Comparison of ENCODE assay signal across 1 cellular context in the genomic region with DNA sequence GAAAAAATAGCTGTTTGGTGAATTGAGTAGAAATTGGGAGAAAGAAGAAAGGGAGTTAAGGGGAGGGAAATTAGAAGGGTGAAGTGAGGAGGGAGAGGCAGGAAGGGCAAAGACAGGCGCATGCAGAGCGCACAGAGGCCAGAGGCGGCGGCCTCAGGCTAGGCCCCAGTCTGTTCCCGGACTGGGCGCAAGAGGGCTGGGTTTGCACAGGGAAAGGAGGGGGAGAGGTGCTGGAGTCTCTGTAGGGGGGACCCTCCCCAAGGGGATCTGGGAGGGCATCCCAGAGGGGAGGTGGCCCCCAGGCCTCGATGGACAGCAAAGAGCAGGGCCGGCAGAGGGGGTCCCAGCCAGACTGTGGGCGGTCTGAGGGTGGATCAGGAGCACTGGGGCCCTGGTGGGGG.
TF ChIP-seq lines count a peak whose summit lies in the region.

No MANE protein-coding gene starts in this region.

TF ChIP-seq in GM23338, 12 proteins besides CTCF, POLR2A, EP300 and RAD21:
- TF ChIP-seq ZNF331 (CRISPR knock-in tag; IDR thresholded peaks at IDR 0.05; ENCODE audit: low read depth), result no peak
- TF ChIP-seq, protein P1, sequence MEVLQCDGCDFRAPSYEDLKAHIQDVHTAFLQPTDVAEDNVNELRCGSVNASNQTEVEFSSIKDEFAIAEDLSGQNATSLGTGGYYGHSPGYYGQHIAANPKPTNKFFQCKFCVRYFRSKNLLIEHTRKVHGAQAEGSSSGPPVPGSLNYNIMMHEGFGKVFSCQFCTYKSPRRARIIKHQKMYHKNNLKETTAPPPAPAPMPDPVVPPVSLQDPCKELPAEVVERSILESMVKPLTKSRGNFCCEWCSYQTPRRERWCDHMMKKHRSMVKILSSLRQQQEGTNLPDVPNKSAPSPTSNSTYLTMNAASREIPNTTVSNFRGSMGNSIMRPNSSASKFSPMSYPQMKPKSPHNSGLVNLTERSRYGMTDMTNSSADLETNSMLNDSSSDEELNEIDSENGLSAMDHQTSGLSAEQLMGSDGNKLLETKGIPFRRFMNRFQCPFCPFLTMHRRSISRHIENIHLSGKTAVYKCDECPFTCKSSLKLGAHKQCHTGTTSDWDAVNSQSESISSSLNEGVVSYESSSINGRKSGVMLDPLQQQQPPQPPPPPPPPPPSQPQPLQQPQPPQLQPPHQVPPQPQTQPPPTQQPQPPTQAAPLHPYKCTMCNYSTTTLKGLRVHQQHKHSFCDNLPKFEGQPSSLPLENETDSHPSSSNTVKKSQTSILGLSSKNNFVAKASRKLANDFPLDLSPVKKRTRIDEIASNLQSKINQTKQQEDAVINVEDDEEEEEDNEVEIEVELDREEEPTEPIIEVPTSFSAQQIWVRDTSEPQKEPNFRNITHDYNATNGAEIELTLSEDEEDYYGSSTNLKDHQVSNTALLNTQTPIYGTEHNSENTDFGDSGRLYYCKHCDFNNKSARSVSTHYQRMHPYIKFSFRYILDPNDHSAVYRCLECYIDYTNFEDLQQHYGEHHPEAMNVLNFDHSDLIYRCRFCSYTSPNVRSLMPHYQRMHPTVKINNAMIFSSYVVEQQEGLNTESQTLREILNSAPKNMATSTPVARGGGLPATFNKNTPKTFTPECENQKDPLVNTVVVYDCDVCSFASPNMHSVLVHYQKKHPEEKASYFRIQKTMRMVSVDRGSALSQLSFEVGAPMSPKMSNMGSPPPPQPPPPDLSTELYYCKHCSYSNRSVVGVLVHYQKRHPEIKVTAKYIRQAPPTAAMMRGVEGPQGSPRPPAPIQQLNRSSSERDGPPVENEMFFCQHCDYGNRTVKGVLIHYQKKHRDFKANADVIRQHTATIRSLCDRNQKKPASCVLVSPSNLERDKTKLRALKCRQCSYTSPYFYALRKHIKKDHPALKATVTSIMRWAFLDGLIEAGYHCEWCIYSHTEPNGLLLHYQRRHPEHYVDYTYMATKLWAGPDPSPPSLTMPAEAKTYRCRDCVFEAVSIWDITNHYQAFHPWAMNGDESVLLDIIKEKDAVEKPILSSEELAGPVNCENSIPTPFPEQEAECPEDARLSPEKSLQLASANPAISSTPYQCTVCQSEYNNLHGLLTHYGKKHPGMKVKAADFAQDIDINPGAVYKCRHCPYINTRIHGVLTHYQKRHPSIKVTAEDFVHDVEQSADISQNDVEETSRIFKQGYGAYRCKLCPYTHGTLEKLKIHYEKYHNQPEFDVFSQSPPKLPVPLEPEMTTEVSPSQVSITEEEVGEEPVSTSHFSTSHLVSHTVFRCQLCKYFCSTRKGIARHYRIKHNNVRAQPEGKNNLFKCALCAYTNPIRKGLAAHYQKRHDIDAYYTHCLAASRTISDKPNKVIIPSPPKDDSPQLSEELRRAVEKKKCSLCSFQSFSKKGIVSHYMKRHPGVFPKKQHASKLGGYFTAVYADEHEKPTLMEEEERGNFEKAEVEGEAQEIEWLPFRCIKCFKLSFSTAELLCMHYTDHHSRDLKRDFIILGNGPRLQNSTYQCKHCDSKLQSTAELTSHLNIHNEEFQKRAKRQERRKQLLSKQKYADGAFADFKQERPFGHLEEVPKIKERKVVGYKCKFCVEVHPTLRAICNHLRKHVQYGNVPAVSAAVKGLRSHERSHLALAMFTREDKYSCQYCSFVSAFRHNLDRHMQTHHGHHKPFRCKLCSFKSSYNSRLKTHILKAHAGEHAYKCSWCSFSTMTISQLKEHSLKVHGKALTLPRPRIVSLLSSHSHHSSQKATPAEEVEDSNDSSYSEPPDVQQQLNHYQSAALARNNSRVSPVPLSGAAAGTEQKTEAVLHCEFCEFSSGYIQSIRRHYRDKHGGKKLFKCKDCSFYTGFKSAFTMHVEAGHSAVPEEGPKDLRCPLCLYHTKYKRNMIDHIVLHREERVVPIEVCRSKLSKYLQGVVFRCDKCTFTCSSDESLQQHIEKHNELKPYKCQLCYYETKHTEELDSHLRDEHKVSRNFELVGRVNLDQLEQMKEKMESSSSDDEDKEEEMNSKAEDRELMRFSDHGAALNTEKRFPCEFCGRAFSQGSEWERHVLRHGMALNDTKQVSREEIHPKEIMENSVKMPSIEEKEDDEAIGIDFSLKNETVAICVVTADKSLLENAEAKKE (CRISPR knock-in tag; IDR thresholded peaks at IDR 0.05), result no peak
- no peak for TF ChIP-seq STAT1 (IDR thresholded peaks at IDR 0.05; ENCODE audit: unreplicated experiment)
- TF ChIP-seq, protein P2, sequence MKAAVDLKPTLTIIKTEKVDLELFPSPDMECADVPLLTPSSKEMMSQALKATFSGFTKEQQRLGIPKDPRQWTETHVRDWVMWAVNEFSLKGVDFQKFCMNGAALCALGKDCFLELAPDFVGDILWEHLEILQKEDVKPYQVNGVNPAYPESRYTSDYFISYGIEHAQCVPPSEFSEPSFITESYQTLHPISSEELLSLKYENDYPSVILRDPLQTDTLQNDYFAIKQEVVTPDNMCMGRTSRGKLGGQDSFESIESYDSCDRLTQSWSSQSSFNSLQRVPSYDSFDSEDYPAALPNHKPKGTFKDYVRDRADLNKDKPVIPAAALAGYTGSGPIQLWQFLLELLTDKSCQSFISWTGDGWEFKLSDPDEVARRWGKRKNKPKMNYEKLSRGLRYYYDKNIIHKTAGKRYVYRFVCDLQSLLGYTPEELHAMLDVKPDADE (IDR thresholded peaks at IDR 0.05), result no peak
- TF ChIP-seq, protein P3, sequence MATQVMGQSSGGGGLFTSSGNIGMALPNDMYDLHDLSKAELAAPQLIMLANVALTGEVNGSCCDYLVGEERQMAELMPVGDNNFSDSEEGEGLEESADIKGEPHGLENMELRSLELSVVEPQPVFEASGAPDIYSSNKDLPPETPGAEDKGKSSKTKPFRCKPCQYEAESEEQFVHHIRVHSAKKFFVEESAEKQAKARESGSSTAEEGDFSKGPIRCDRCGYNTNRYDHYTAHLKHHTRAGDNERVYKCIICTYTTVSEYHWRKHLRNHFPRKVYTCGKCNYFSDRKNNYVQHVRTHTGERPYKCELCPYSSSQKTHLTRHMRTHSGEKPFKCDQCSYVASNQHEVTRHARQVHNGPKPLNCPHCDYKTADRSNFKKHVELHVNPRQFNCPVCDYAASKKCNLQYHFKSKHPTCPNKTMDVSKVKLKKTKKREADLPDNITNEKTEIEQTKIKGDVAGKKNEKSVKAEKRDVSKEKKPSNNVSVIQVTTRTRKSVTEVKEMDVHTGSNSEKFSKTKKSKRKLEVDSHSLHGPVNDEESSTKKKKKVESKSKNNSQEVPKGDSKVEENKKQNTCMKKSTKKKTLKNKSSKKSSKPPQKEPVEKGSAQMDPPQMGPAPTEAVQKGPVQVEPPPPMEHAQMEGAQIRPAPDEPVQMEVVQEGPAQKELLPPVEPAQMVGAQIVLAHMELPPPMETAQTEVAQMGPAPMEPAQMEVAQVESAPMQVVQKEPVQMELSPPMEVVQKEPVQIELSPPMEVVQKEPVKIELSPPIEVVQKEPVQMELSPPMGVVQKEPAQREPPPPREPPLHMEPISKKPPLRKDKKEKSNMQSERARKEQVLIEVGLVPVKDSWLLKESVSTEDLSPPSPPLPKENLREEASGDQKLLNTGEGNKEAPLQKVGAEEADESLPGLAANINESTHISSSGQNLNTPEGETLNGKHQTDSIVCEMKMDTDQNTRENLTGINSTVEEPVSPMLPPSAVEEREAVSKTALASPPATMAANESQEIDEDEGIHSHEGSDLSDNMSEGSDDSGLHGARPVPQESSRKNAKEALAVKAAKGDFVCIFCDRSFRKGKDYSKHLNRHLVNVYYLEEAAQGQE (IDR thresholded peaks at IDR 0.05; ENCODE audit: unreplicated experiment), result no peak
- TF ChIP-seq NANOG (IDR thresholded peaks at IDR 0.05; ENCODE audit: borderline replicate concordance), result no peak
- no peak for TF ChIP-seq ZNF114 (CRISPR knock-in tag; IDR thresholded peaks at IDR 0.05)
- no peak for TF ChIP-seq EZH2phosphoT487 (IDR thresholded peaks at IDR 0.05; ENCODE audit: unreplicated experiment)
- no peak for TF ChIP-seq JUNB (IDR thresholded peaks at IDR 0.05; ENCODE audit: unreplicated experiment)
- no peak for TF ChIP-seq POLR2AphosphoS5 (IDR thresholded peaks at IDR 0.05; ENCODE audit: low read depth)
